16 cellular contexts compared by ENCODE assay signal in genomic region chr20:51440589-51440988, GRCh38.
A peak's percentile ranks its signal among the peaks of the same experiment; 100 is the strongest.
DNase-seq lines count a peak whose midpoint lies in the region; ATAC-seq and TF ChIP-seq lines count a peak whose summit lies in the region.
"Had no signal": no experiment of that assay in that cellular context is flagged by ENCODE, and none has a peak within 500 bp of the region (broad histone marks: within the 10 kb centered on the region; RNA-seq: fewer than 3 reads in every experiment).

No MANE protein-coding gene starts in this region.

- peak overlapping the region; percentile 41 for H3K4me3 Mint-ChIP-seq in activated B cell treated with CpG ODN at 0.5 μM for 24 hours
- H3K4me3 Mint-ChIP-seq: stimulated activated effector memory CD8-positive, alpha-beta T cell treated with anti-CD3 and anti-CD28 coated beads, Interleukin-12 subunit alpha, Interleukin-12 subunit beta, amount 100 ng/mL, for 72 hours had no signal

- H3K27ac ChIP-seq in adrenal gland: no peak overlapping the region
- H3K27ac ChIP-seq: vagina, VCaP had no signal

- WGBS in adrenal gland, 4 donors: 53 to 73% (median 64%) methylated on average over 7 of the region's 7 CpGs

- H3K36me3 ChIP-seq in adrenal gland (replicated peaks in 1 of 2): no peaks in the 10 kb centered on the region
- H3K36me3 ChIP-seq: vagina had no signal

- TF ChIP-seq POLR2A in adrenal gland (IDR thresholded peaks at IDR 0.05): no peak

- H3K36me3 Mint-ChIP-seq in activated B cell treated with CpG ODN at 0.5 μM for 24 hours (ENCODE audit: low read depth): peaks cover 76% of the 10 kb centered on the region

- no peak for TF ChIP-seq CTCF in activated B cell treated with CpG ODN at 0.5 μM for 24 hours (IDR thresholded peaks at IDR 0.05)
- no peak for TF ChIP-seq CTCF in adrenal gland (IDR thresholded peaks at IDR 0.05)

- intact Hi-C loops in activated B cell treated with CpG ODN at 0.5 μM for 24 hours (cut with micrococcal nuclease) (loop anchor here (2.0 to 5.0 kb wide), 2 partner anchors 16 to 38 kb away; no protein-coding TSS in a partner anchor), adrenal gland (cut with DNase I) (no loop called here)

- peak overlapping the region; percentile 46 for H3K27ac Mint-ChIP-seq in activated B cell treated with CpG ODN at 0.5 μM for 24 hours

- H3K4me1 ChIP-seq in adrenal gland (replicated peaks in 1 of 2): no peaks in the 10 kb centered on the region

- H3K9me3 Mint-ChIP-seq in activated B cell treated with CpG ODN at 0.5 μM for 24 hours: no peaks in the 10 kb centered on the region
- H3K9me3 Mint-ChIP-seq: stimulated activated effector memory CD8-positive, alpha-beta T cell treated with anti-CD3 and anti-CD28 coated beads, Interleukin-12 subunit alpha, Interleukin-12 subunit beta, amount 100 ng/mL, for 72 hours had no signal

- no peaks in the 10 kb centered on the region for H3K27me3 Mint-ChIP-seq in activated B cell treated with CpG ODN at 0.5 μM for 24 hours

- DNase-seq in A172 (ENCODE audit: low spot score) (peak; percentile 45), KBM-7 (peak; percentile 31), activated B cell treated with CpG ODN at 0.5 μM for 24 hours (no peak), kidney tubule cell (ENCODE audit: low spot score) (no peak), cerebellar nuclear complex (lab: John Stamatoyannopoulos, UW) (no peak), adrenal gland (no peak)
- DNase-seq: ACHN, DMS79, NCI-H1092 treated with DMSO at 0.1 percent for 48 hours, NCI-H446 treated with DMSO at 0.1 percent for 48 hours, SHP77 had no signal

- no peaks in the 10 kb centered on the region for H3K9me3 ChIP-seq in adrenal gland (replicated peaks in 1 of 3)
- H3K9me3 ChIP-seq: vagina had no signal

- H3K4me1 Mint-ChIP-seq in activated B cell treated with CpG ODN at 0.5 μM for 24 hours: peaks cover 39% of the 10 kb centered on the region

- no peak overlapping the region for H3K4me3 ChIP-seq in adrenal gland
- H3K4me3 ChIP-seq: vagina had no signal

- CTCF ChIA-PET in activated B cell treated with CpG ODN at 0.5 μM for 24 hours (lab: Charles Lee): no interaction called here

- ATAC-seq in GM18502 (IDR thresholded peaks at IDR 0.05; ENCODE audit: poor library complexity, unreplicated experiment) (peak; percentile 65), activated B cell treated with CpG ODN at 0.5 μM for 24 hours (ENCODE audit: low read depth) (peak; percentile 54), HG03175 (IDR thresholded peaks at IDR 0.05; ENCODE audit: unreplicated experiment) (no peak)
- ATAC-seq: stimulated activated effector memory CD8-positive, alpha-beta T cell treated with anti-CD3 and anti-CD28 coated beads, Interleukin-12 subunit alpha, Interleukin-12 subunit beta, amount 100 ng/mL, for 72 hours had no signal

- H3K27me3 ChIP-seq in adrenal gland: no peaks in the 10 kb centered on the region
- H3K27me3 ChIP-seq: vagina had no signal

- POLR2A ChIA-PET in activated B cell treated with CpG ODN at 0.5 μM for 24 hours (lab: Charles Lee): no interaction called here

- in situ Hi-C loops in KBM-7 (cut with MboI; ENCODE audit: low pct_unique_long_range_greater_than_20kb, low sequenced_read_pairs): no loop called here

Comparison
In these comparisons a context has a peak if more than half of its experiments do, and no peak if none do; other contexts are left out.
1. DNase-seq: peak in A172 (single experiment) and KBM-7 (single experiment); none in activated B cell treated with CpG ODN at 0.5 μM for 24 hours (single experiment), kidney tubule cell (single experiment), cerebellar nuclear complex (0 of 2) and adrenal gland (0 of 7).